Comparison of ENCODE assay signal across 8 cellular contexts in genomic region chr5:138574744-138575193, GRCh38. TPM values are rescaled to one million over a fixed set of nuclear protein-coding genes. Genes with fewer than 3 reads are reported as not detected.
DNase-seq lines count a peak whose midpoint lies in the region; ATAC-seq, FAIRE-seq and TF ChIP-seq lines count a peak whose summit lies in the region.

No MANE protein-coding gene starts in this region.

- WGBS in adipose tissue, 3 donors, result 0 to 1% (median 1%) methylated on average over 18 of the region's 18 CpGs
- 0% methylated on average over 7 of the region's 18 CpGs for WGBS in suprapubic skin

- DNase-seq in BJ (ENCODE audit: low read depth), result no peak
- DNase-seq in keratinocyte (ENCODE audit: low read depth, low spot score), result no peak
- DNase-seq in suprapubic skin (ENCODE audit: low spot score in 2 of 2), result no peak
- DNase-seq in NCI-H2196 treated with DMSO at 0.1 percent for 48 hours (lab: John Stamatoyannopoulos, UW; ENCODE audit: unreplicated experiment), result no peak
- DNase-seq in activated effector memory CD4-positive, alpha-beta T cell treated with Interleukin-2 at 50 U/mL for 16 hours, result no peak

- dilution Hi-C loops in keratinocyte (cut with MboI; ENCODE audit: extremely low pct_ligation_motif_present, low sequenced_read_pairs), result no loop called here

- TF ChIP-seq POLR2A in suprapubic skin (IDR thresholded peaks at IDR 0.05), result no peak

- CTCF ChIA-PET in BJ (lab: Yijun Ruan, JAX), result interaction anchor here (1.2 to 1.5 kb wide), 3 partner anchors 9 to 688 kb away, joined by 3 to 4 read pairs (median 3); no protein-coding TSS in a partner anchor

- POLR2A ChIA-PET in BJ (lab: Charles Lee), result no interaction called here

- H3K9ac ChIP-seq in keratinocyte (ENCODE audit: control insufficient read depth, extremely low read depth, insufficient read depth, low read length), result peak overlapping the region; percentile 99

- peak overlapping the region; percentile 16 for H2AFZ ChIP-seq in keratinocyte (ENCODE audit: control insufficient read depth, low read length)

- H3K27me3 ChIP-seq in BJ (ENCODE audit: control insufficient read depth, insufficient read depth, low read length), result no peaks in the 10 kb centered on the region
- H3K27me3 ChIP-seq in keratinocyte (ENCODE audit: control insufficient read depth, extremely low read depth, insufficient read depth, low read length), result no peaks in the 10 kb centered on the region
- H3K27me3 ChIP-seq in suprapubic skin, result no peaks in the 10 kb centered on the region

- H3K9me3 ChIP-seq in keratinocyte (ENCODE audit: control insufficient read depth, low read depth, low read length) (no peaks in the 10 kb centered on the region), suprapubic skin (no peaks in the 10 kb centered on the region)

- H3K4me1 ChIP-seq in keratinocyte (ENCODE audit: control insufficient read depth, extremely low read depth, insufficient read depth, low read length) (peaks cover 10% of the 10 kb centered on the region), suprapubic skin (peaks cover 28% of the 10 kb centered on the region)

- peaks cover 15% of the 10 kb centered on the region for H4K20me1 ChIP-seq in keratinocyte (ENCODE audit: control insufficient read depth, extremely low read depth, insufficient read depth, low read length)

- no peaks in the 10 kb centered on the region for H3K9me1 ChIP-seq in keratinocyte (ENCODE audit: control insufficient read depth, extremely low read depth, insufficient read depth, low read length)

- H3K36me3 ChIP-seq in BJ (ENCODE audit: control insufficient read depth, insufficient read depth, low read length) (peaks cover 19% of the 10 kb centered on the region), keratinocyte (ENCODE audit: control insufficient read depth in 2 of 2, extremely low read depth in 1 of 2, insufficient read depth in 2 of 2, low read length in 2 of 2) (peaks cover 17 to 27% of the 10 kb centered on the region in 2 experiments), suprapubic skin (peaks cover 36% of the 10 kb centered on the region)

- no peak for FAIRE-seq in keratinocyte (lab: Jason Lieb, UNC)

- TF ChIP-seq CTCF in BJ (IDR thresholded peaks at IDR 0.05; ENCODE audit: insufficient read depth, low read depth, low read length), result no peak
- no peak for TF ChIP-seq CTCF in keratinocyte (optimal IDR thresholded peaks at IDR 0.05 in 1 of 3, IDR thresholded peaks at IDR 0.05 in 1 of 3, conservative IDR thresholded peaks at IDR 0.05 in 1 of 3; ENCODE audit: extremely low read depth in 1 of 3, insufficient read depth in 2 of 3, low read length in 3 of 3)
- TF ChIP-seq CTCF in suprapubic skin (IDR thresholded peaks at IDR 0.05), result no peak

- ATAC-seq in HG02759 (IDR thresholded peaks at IDR 0.05; ENCODE audit: unreplicated experiment), result peak; percentile 26
- no peak for ATAC-seq in HG03097 (IDR thresholded peaks at IDR 0.05; ENCODE audit: low FRiP score, unreplicated experiment)

- no peak for TF ChIP-seq EP300 in suprapubic skin (IDR thresholded peaks at IDR 0.05)

- H3K4me3 ChIP-seq in BJ (ENCODE audit: low read depth, low read length) (peak overlapping the region; percentile 99), keratinocyte (ENCODE audit: control insufficient read depth in 2 of 3, extremely low read depth in 1 of 3, insufficient read depth in 2 of 3, low read depth in 1 of 3, low read length in 3 of 3) (peak overlapping the region; percentile 88 to 100 (median 100)), suprapubic skin (peak overlapping the region; percentile 85)

- H3K79me2 ChIP-seq in keratinocyte (ENCODE audit: control insufficient read depth, insufficient read depth, low read length), result peaks cover 52% of the 10 kb centered on the region

- H3K27ac ChIP-seq in adipose tissue (ENCODE audit: low read depth, low read length) (peak overlapping the region; percentile 98), keratinocyte (ENCODE audit: control insufficient read depth, insufficient read depth, low read length) (peak overlapping the region; percentile 99), suprapubic skin (peak overlapping the region; percentile 95)

- H3K4me2 ChIP-seq in keratinocyte (ENCODE audit: control insufficient read depth, extremely low read depth, insufficient read depth, low read depth, low read length), result peak overlapping the region; percentile 96

RNA-seq across cellular contexts. Expression of gene HSPA9, which starts 0.4 kb away (rescaled TPM):
- polyA plus RNA-seq in BJ (2011; rRNA removed), result 216 and 245 TPM in 2 replicates
- polyA minus RNA-seq in BJ (2011; rRNA and poly(A)+ RNA removed), result 166 and 265 TPM in 2 replicates
- polyA plus RNA-seq in adipose tissue, result 100 to 1,000 TPM in 1 of 3 donors, 10 to 100 TPM in 2; 73.6 to 177 (median 94.5) TPM
- polyA plus RNA-seq in keratinocyte, result 153 to 195 TPM (median 153 TPM) in 3 replicates
- polyA plus RNA-seq in keratinocyte (2011; ENCODE audit: low read depth), result 494 TPM
- 94.7 and 138 TPM in 2 replicates for polyA plus RNA-seq in keratinocyte (2011; cell fraction: cytosol; rRNA removed)
- polyA plus RNA-seq in keratinocyte (2011; cell fraction: nucleus; rRNA removed), result 165 and 202 TPM in 2 replicates
- 174 and 210 TPM in 2 replicates for polyA plus RNA-seq in keratinocyte (2012; ENCODE audit: low replicate concordance)
- polyA minus RNA-seq in keratinocyte, result 168 to 206 TPM (median 195 TPM) in 3 replicates
- 164 TPM for polyA minus RNA-seq in keratinocyte (2011; cell fraction: cytosol; rRNA and poly(A)+ RNA removed)
- polyA minus RNA-seq in keratinocyte (2011; cell fraction: nucleus; rRNA and poly(A)+ RNA removed), result 170 and 212 TPM in 2 replicates
- 100 to 1,000 TPM; 204 to 252 (median 247) TPM for total RNA-seq in suprapubic skin

RNA-seq across cellular contexts. Expression of gene ETF1, which starts 31.7 kb away (rescaled TPM):
- polyA plus RNA-seq in BJ (2011; rRNA removed) (52.4 and 86.4 TPM in 2 replicates), adipose tissue (100 to 1,000 TPM in 1 of 3 donors, 10 to 100 TPM in 2; 25.5 to 108 (median 96.0) TPM), keratinocyte (96.4 to 137 TPM (median 99.8 TPM) in 3 replicates)
- 41.4 and 43.1 TPM in 2 replicates for polyA minus RNA-seq in BJ (2011; rRNA and poly(A)+ RNA removed)
- polyA plus RNA-seq in keratinocyte (2011; ENCODE audit: low read depth), result 204 TPM
- 94.9 and 161 TPM in 2 replicates for polyA plus RNA-seq in keratinocyte (2011; cell fraction: cytosol; rRNA removed)
- 55.3 and 68.1 TPM in 2 replicates for polyA plus RNA-seq in keratinocyte (2011; cell fraction: nucleus; rRNA removed)
- polyA plus RNA-seq in keratinocyte (2012; ENCODE audit: low replicate concordance), result 123 and 125 TPM in 2 replicates
- polyA minus RNA-seq in keratinocyte, result 22.5 to 200 TPM (median 154 TPM) in 3 replicates
- polyA minus RNA-seq in keratinocyte (2011; cell fraction: cytosol; rRNA and poly(A)+ RNA removed), result 121 TPM
- 33.1 and 62.9 TPM in 2 replicates for polyA minus RNA-seq in keratinocyte (2011; cell fraction: nucleus; rRNA and poly(A)+ RNA removed)
- 10 to 100 TPM; 71.2 to 99.9 (median 87.7) TPM for total RNA-seq in suprapubic skin
